ENCODE assay signal across 16 cellular contexts in the genomic region with DNA sequence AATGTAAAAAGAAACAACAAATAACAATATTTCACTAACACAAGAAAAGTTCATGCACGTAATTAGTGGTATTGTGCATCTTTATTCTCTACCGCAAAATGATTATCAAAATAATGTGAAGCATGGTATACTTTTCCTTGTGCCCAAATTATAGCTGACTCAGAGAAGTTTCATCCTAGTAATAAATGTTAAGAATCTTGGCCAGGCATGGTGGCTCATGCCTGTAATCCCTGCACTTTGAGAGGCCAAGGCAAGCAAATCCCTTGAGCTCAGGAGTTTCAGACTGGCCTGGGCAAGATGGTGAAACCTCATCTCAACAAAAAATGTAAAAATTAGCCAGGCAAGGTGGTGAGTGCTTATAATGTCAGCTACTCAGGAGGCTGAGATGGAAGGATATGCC.
"Had no signal": no experiment of that assay in that cellular context is flagged by ENCODE, and none has a peak within 500 bp of the region (broad histone marks: within the 10 kb centered on the region; RNA-seq: fewer than 3 reads in every experiment).

No MANE protein-coding gene starts in this region.

- H3K9me3 ChIP-seq: pancreas, thoracic aorta had no signal

- DNase-seq: activated CD4-positive, alpha-beta memory T cell treated with anti-CD3 and anti-CD28 coated beads, Interleukin-2, amount 10 ng/mL, durations not matched to agents 7 days and 5 days; activated CD4-positive, alpha-beta T cell treated with anti-CD3 and anti-CD28 coated beads for 36 hours; activated naive CD8-positive, alpha-beta T cell treated with anti-CD3 and anti-CD28 coated beads, Interleukin-2, amount 50 U/mL, for 24 hours; activated T-cell treated with anti-CD3 and anti-CD28 coated beads, Interleukin-2, amount 50 U/mL, for 48 hours; cortex of kidney; effector memory CD8-positive, alpha-beta T cell; head of caudate nucleus; islet precursor cell; pancreas; retina; stimulated activated CD4-positive, alpha-beta T cell treated with anti-CD3 and anti-CD28 coated beads, Interleukin-15, amount 100 ng/mL, for 24 hours; stimulated activated CD4-positive, alpha-beta T cell treated with anti-CD3 and anti-CD28 coated beads, Interleukin-4, amount 100 ng/mL, for 24 hours; stimulated activated naive CD8-positive, alpha-beta T cell treated with anti-CD3 and anti-CD28 coated beads, Interleukin-15, amount 100 ng/mL, for 72 hours; SW 1271 had no signal

- H3K4me3 ChIP-seq: pancreas, thoracic aorta had no signal

- H3K27me3 ChIP-seq: pancreas had no signal

- H3K27ac ChIP-seq: epithelial cell of prostate, pancreas, thoracic aorta had no signal
